8 cellular contexts compared by ENCODE assay signal in genomic region chr9:73076-73899, GRCh38. TPM values are rescaled to one million over a fixed set of nuclear protein-coding genes. Genes with fewer than 3 reads are reported as not detected.
DNase-seq lines count a peak whose midpoint lies in the region; TF ChIP-seq lines count a peak whose summit lies in the region.
"Not testable (repeated sequence)": the region's sequence is repeated elsewhere in the genome, so short reads cannot be mapped to it uniquely, and the experiment has no call there.

No MANE protein-coding gene starts in this region.

- H3K36me3 ChIP-seq in kidney epithelial cell (ENCODE audit: control insufficient read depth, insufficient read depth, low read length); trophoblast cell (ENCODE audit: control insufficient read depth in 1 of 2, insufficient read depth in 2 of 2, low read length in 2 of 2); thymus (ENCODE audit: control insufficient read depth, insufficient read depth): not testable (repeated sequence)

- not testable (repeated sequence) for H3K79me1 ChIP-seq in trophoblast cell (ENCODE audit: low read length)

- peaks cover 16% of the 10 kb centered on the region for H3K27me3 Mint-ChIP-seq in activated CD4-positive, alpha-beta T cell treated with anti-CD3 and anti-CD28 coated beads, Interleukin-2, amount 10 ng/mL, durations not matched to agents 7 days and 5 days

- H3K27me3 ChIP-seq in kidney epithelial cell (ENCODE audit: control insufficient read depth, insufficient read depth, low read length) = peaks cover 13% of the 10 kb centered on the region
- H3K27me3 ChIP-seq in trophoblast cell (ENCODE audit: insufficient read depth, low read length) = peaks cover 13% of the 10 kb centered on the region
- H3K27me3 ChIP-seq in thymus (ENCODE audit: control insufficient read depth, insufficient read depth) = not testable (repeated sequence)

- H3K23ac ChIP-seq in trophoblast cell (ENCODE audit: low read length) = not testable (repeated sequence)

- peak overlapping the region; percentile 39 for H2AFZ ChIP-seq in trophoblast cell (ENCODE audit: insufficient read depth, low read length, poor library complexity)

- H3K4ac ChIP-seq in trophoblast cell (ENCODE audit: low read depth, low read length) = not testable (repeated sequence)

- H4K8ac ChIP-seq in trophoblast cell (ENCODE audit: low read depth, low read length) = not testable (repeated sequence)

- in situ Hi-C loops in astrocyte of the cerebellum (cut with HindIII; ENCODE audit: low sequenced_read_pairs) = not testable (repeated sequence)

- DNase-seq in D341Med (ENCODE audit: low spot score) = peak; percentile 61
- DNase-seq in NCI-H1105 (lab: John Stamatoyannopoulos, UW) = peak; percentile 25
- not testable (repeated sequence) for DNase-seq in activated CD4-positive, alpha-beta T cell treated with anti-CD3 and anti-CD28 coated beads, Interleukin-2, amount 10 ng/mL, durations not matched to agents 7 days and 5 days; astrocyte of the cerebellum (ENCODE audit: low read depth); kidney epithelial cell (ENCODE audit: low read depth)
- peak; percentile 10 for DNase-seq in fibroblast of peridontal ligament (ENCODE audit: extremely low read depth)
- DNase-seq in trophoblast cell = peak; percentile 8 to 12

- peak overlapping the region; percentile 74 for H3K4me2 ChIP-seq in trophoblast cell (ENCODE audit: low read length)

- not testable (repeated sequence) for H2BK5ac ChIP-seq in trophoblast cell (ENCODE audit: low read depth, low read length, poor library complexity)

- H3K27ac ChIP-seq in trophoblast cell (ENCODE audit: low read depth, low read length); thymus (ENCODE audit: low read depth): not testable (repeated sequence)

- H3K79me2 ChIP-seq in trophoblast cell (ENCODE audit: control insufficient read depth, insufficient read depth, low read length, poor library complexity) = not testable (repeated sequence)

- not testable (repeated sequence) for H3K14ac ChIP-seq in trophoblast cell (ENCODE audit: low read length)

- H3K27ac Mint-ChIP-seq in activated CD4-positive, alpha-beta T cell treated with anti-CD3 and anti-CD28 coated beads, Interleukin-2, amount 10 ng/mL, durations not matched to agents 7 days and 5 days = not testable (repeated sequence)

- H3K9me3 Mint-ChIP-seq in activated CD4-positive, alpha-beta T cell treated with anti-CD3 and anti-CD28 coated beads, Interleukin-2, amount 10 ng/mL, durations not matched to agents 7 days and 5 days = not testable (repeated sequence)

- peak overlapping the region; percentile 34 for H3K4me3 Mint-ChIP-seq in activated CD4-positive, alpha-beta T cell treated with anti-CD3 and anti-CD28 coated beads, Interleukin-2, amount 10 ng/mL, durations not matched to agents 7 days and 5 days

- H3K4me1 ChIP-seq in trophoblast cell (ENCODE audit: control insufficient read depth in 1 of 2, insufficient read depth in 2 of 2, low read length in 2 of 2); thymus (ENCODE audit: control insufficient read depth, insufficient read depth, low read length): not testable (repeated sequence)

- WGBS in trophoblast cell (ENCODE audit: extremely low coverage, insufficient coverage, insufficient read length) = no CpG with 5 or more reads among the region's 109 CpGs
- 1% methylated on average over 99 of the region's 109 CpGs for WGBS in thymus

- POLR2A ChIA-PET in activated CD4-positive, alpha-beta T cell treated with anti-CD3 and anti-CD28 coated beads, Interleukin-2, amount 10 ng/mL, durations not matched to agents 7 days and 5 days (lab: Charles Lee) = not testable (repeated sequence)

- not testable (repeated sequence) for TF ChIP-seq CTCF in astrocyte of the cerebellum (IDR thresholded peaks at IDR 0.05; ENCODE audit: low read depth, low read length, missing control alignments); kidney epithelial cell (IDR thresholded peaks at IDR 0.05; ENCODE audit: insufficient read depth, low read length, poor library complexity, severe bottlenecking)

- CTCF ChIA-PET in activated CD4-positive, alpha-beta T cell treated with anti-CD3 and anti-CD28 coated beads, Interleukin-2, amount 10 ng/mL, durations not matched to agents 7 days and 5 days (lab: Charles Lee) = not testable (repeated sequence)

- not testable (repeated sequence) for H3K9ac ChIP-seq in trophoblast cell (ENCODE audit: low read length)

- not testable (repeated sequence) for H3K4me1 Mint-ChIP-seq in activated CD4-positive, alpha-beta T cell treated with anti-CD3 and anti-CD28 coated beads, Interleukin-2, amount 10 ng/mL, durations not matched to agents 7 days and 5 days

- not testable (repeated sequence) for H2BK12ac ChIP-seq in trophoblast cell (ENCODE audit: low read length)

- H3K18ac ChIP-seq in trophoblast cell (ENCODE audit: low read length) = not testable (repeated sequence)

- not testable (repeated sequence) for H3K36me3 Mint-ChIP-seq in activated CD4-positive, alpha-beta T cell treated with anti-CD3 and anti-CD28 coated beads, Interleukin-2, amount 10 ng/mL, durations not matched to agents 7 days and 5 days (ENCODE audit: low read depth)

- not testable (repeated sequence) for H2AK5ac ChIP-seq in trophoblast cell (ENCODE audit: low read length)

- not testable (repeated sequence) for H4K12ac ChIP-seq in trophoblast cell (ENCODE audit: low read depth, low read length)

- H3K4me3 ChIP-seq in astrocyte of the cerebellum (ENCODE audit: low read depth, low read length) (peak overlapping the region; percentile 33), kidney epithelial cell (ENCODE audit: low read depth, low read length) (peak overlapping the region; percentile 15), trophoblast cell (ENCODE audit: low read depth, low read length) (peak overlapping the region; percentile 61), thymus (ENCODE audit: low read length) (peak overlapping the region; percentile 57)

- H2BK120ac ChIP-seq in trophoblast cell (ENCODE audit: insufficient read depth, low read length, poor library complexity) = not testable (repeated sequence)

- H3K9me3 ChIP-seq in trophoblast cell (ENCODE audit: insufficient read depth, low read depth, low read length); thymus (ENCODE audit: control insufficient read depth): not testable (repeated sequence)

- not testable (repeated sequence) for H4K91ac ChIP-seq in trophoblast cell (ENCODE audit: low read depth, low read length)

RNA-seq across cellular contexts. Expression of gene WASHC1, which starts 44.0 kb away (rescaled TPM):
- total RNA-seq in activated CD4-positive, alpha-beta T cell treated with anti-CD3 and anti-CD28 coated beads, Interleukin-2, amount 10 ng/mL, durations not matched to agents 7 days and 5 days = 10 to 100 TPM; 10.3 to 13.7 TPM
- total RNA-seq in kidney epithelial cell = 5.5 and 6.7 TPM in 2 replicates
- 6.5 and 6.7 TPM in 2 replicates for polyA plus RNA-seq in trophoblast cell (2013)
- polyA plus RNA-seq in thymus = 70.1 TPM

RNA-seq across cellular contexts. Expression of gene FOXD4, which starts 44.9 kb away (rescaled TPM):
- under 1 TPM; 0.71 to 0.92 TPM for total RNA-seq in activated CD4-positive, alpha-beta T cell treated with anti-CD3 and anti-CD28 coated beads, Interleukin-2, amount 10 ng/mL, durations not matched to agents 7 days and 5 days
- 0.13 and 0.34 TPM in 2 replicates for total RNA-seq in kidney epithelial cell
- polyA plus RNA-seq in trophoblast cell (2013) = 0.12 and 0.14 TPM in 2 replicates
- polyA plus RNA-seq in thymus = 0.82 TPM
